Comparison of ENCODE assay signal across 36 cellular contexts in the genomic region with DNA sequence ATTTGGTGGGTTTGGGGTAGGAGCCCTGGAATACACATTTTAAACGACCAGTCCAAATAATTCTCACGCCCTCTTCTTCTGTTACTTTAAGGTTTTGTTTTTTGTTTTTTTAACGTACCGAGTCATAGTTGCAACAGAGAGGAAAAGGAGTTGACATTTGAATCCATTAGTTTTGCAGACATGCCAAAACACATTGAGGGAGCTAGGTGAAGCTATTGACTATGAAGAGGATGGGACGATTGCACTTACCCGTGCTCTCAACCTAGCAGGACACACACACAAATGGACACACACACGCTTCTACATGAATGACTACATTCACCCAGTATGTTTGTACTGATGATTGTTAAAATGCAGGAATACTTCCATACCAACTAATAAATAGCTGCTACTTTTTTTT.
"Had no signal": no experiment of that assay in that cellular context is flagged by ENCODE, and none has a peak within 500 bp of the region (broad histone marks: within the 10 kb centered on the region; RNA-seq: fewer than 3 reads in every experiment).

No MANE protein-coding gene starts in this region.

- H3K4me1 Mint-ChIP-seq: activated CD4-positive, alpha-beta memory T cell treated with anti-CD3 and anti-CD28 coated beads, Interleukin-2, amount 10 ng/mL, durations not matched to agents 7 days and 5 days; activated CD8-positive, alpha-beta memory T cell treated with anti-CD3 and anti-CD28 coated beads, Interleukin-2, amount 10 ng/mL, durations not matched to agents 7 days and 5 days; activated naive CD8-positive, alpha-beta T cell treated with anti-CD3 and anti-CD28 coated beads for 36 hours had no signal

- H3K4me1 ChIP-seq: Peyer's patch had no signal

- H3K9me3 Mint-ChIP-seq: activated CD4-positive, alpha-beta memory T cell treated with anti-CD3 and anti-CD28 coated beads, Interleukin-2, amount 10 ng/mL, durations not matched to agents 7 days and 5 days; activated naive CD8-positive, alpha-beta T cell treated with anti-CD3 and anti-CD28 coated beads for 36 hours had no signal

- H3K27ac ChIP-seq: brain microvascular endothelial cell, Peyer's patch, WERI-Rb-1 had no signal

- H3K9me3 ChIP-seq: MG63, Peyer's patch had no signal

- DNase-seq: activated CD4-positive, alpha-beta memory T cell treated with anti-CD3 and anti-CD28 coated beads, Interleukin-2, amount 10 ng/mL, durations not matched to agents 7 days and 5 days; activated CD4-positive, alpha-beta T cell treated with anti-CD3 and anti-CD28 coated beads for 1 hour; activated CD4-positive, alpha-beta T cell treated with anti-CD3 and anti-CD28 coated beads for 48 hours; activated CD4-positive, CD25-positive, alpha-beta regulatory T cell; activated CD8-positive, alpha-beta memory T cell treated with anti-CD3 and anti-CD28 coated beads for 24 hours; activated CD8-positive, alpha-beta memory T cell treated with anti-CD3 and anti-CD28 coated beads, Interleukin-2, amount 10 ng/mL, durations not matched to agents 7 days and 5 days; activated CD8-positive, alpha-beta memory T cell treated with anti-CD3 and anti-CD28 coated beads, Interleukin-2, amount 50 U/mL, for 48 hours; activated effector memory CD4-positive, alpha-beta T cell treated with Interleukin-2 at 50 U/mL for 16 hours; activated naive CD4-positive, alpha-beta T cell; activated naive CD4-positive, alpha-beta T cell treated with anti-CD3 and anti-CD28 coated beads, Interleukin-2, amount 50 U/mL, for 16 hours; activated naive CD8-positive, alpha-beta T cell treated with anti-CD3 and anti-CD28 coated beads for 36 hours; activated T-cell treated with anti-CD3 and anti-CD28 coated beads, Interleukin-2, amount 50 U/mL, for 48 hours; amniotic stem cell; aorta; brain microvascular endothelial cell; caudate nucleus; Karpas-422; KBM-7; MG63; NCI-H1048; NCI-H1436 treated with DMSO at 0.1 percent for 48 hours; NCI-H1694 treated with DMSO at 0.1 percent for 48 hours; NCI-H2029; NCI-H510A; NCI-H526; NCI-H748 treated with DMSO at 0.1 percent for 48 hours; NK-92 treated with Interleukin-12 subunit alpha and Interleukin-12 subunit beta, amount 100 ng/mL, for 24 hours; PC-3; Peyer's patch; Right ventricle myocardium superior; RPMI8226; SW 1271; T-helper 1 cell; T-helper 2 cell; T-helper 9 cell; WERI-Rb-1 had no signal

- H3K27ac Mint-ChIP-seq: activated CD4-positive, alpha-beta memory T cell treated with anti-CD3 and anti-CD28 coated beads, Interleukin-2, amount 10 ng/mL, durations not matched to agents 7 days and 5 days; activated CD8-positive, alpha-beta memory T cell treated with anti-CD3 and anti-CD28 coated beads, Interleukin-2, amount 10 ng/mL, durations not matched to agents 7 days and 5 days; activated naive CD8-positive, alpha-beta T cell treated with anti-CD3 and anti-CD28 coated beads for 36 hours had no signal

- H3K36me3 ChIP-seq: brain microvascular endothelial cell, MG63, Peyer's patch, WERI-Rb-1 had no signal

- ATAC-seq: activated CD8-positive, alpha-beta memory T cell treated with anti-CD3 and anti-CD28 coated beads, Interleukin-2, amount 10 ng/mL, durations not matched to agents 7 days and 5 days; PC-3 had no signal

- H3K27me3 ChIP-seq: brain microvascular endothelial cell, MG63, Peyer's patch had no signal

- H3K27me3 Mint-ChIP-seq: activated CD4-positive, alpha-beta memory T cell treated with anti-CD3 and anti-CD28 coated beads, Interleukin-2, amount 10 ng/mL, durations not matched to agents 7 days and 5 days; activated naive CD8-positive, alpha-beta T cell treated with anti-CD3 and anti-CD28 coated beads for 36 hours had no signal

- H3K4me3 Mint-ChIP-seq: activated CD4-positive, alpha-beta memory T cell treated with anti-CD3 and anti-CD28 coated beads, Interleukin-2, amount 10 ng/mL, durations not matched to agents 7 days and 5 days; activated CD8-positive, alpha-beta memory T cell treated with anti-CD3 and anti-CD28 coated beads, Interleukin-2, amount 10 ng/mL, durations not matched to agents 7 days and 5 days; activated naive CD8-positive, alpha-beta T cell treated with anti-CD3 and anti-CD28 coated beads for 36 hours had no signal

- H3K4me3 ChIP-seq: MG63, Peyer's patch had no signal

- H3K36me3 Mint-ChIP-seq: activated CD8-positive, alpha-beta memory T cell treated with anti-CD3 and anti-CD28 coated beads, Interleukin-2, amount 10 ng/mL, durations not matched to agents 7 days and 5 days; activated naive CD8-positive, alpha-beta T cell treated with anti-CD3 and anti-CD28 coated beads for 36 hours had no signal
